Comparison of ENCODE assay signal across 20 cellular contexts in the genomic region with DNA sequence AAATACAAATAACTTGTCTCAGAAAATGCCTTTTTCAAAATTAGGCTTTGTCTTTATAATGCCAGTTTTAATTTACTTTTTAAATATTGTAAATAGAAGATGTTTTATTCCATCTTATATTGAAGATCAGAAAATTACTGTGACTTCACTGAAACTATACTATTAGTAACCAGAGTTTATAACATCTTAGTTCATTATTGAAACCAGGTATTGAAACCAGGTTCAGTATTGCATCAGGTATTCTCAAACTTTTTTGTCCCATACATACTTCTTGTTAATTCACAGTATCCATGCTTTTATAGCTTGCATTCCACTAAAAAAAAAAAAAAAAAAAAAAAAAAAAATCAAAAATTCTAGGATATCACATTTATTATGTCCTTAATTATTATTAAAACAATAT.
"Had no signal": no experiment of that assay in that cellular context is flagged by ENCODE, and none has a peak within 500 bp of the region (broad histone marks: within the 10 kb centered on the region; RNA-seq: fewer than 3 reads in every experiment).

No MANE protein-coding gene starts in this region.

- H3K9me3 ChIP-seq: esophagus muscularis mucosa, gastroesophageal sphincter, mucosa of descending colon, right atrium auricular region, sigmoid colon had no signal

- H3K9me3 Mint-ChIP-seq: naive thymus-derived CD8-positive, alpha-beta T cell had no signal

- H3K36me3 Mint-ChIP-seq: naive thymus-derived CD8-positive, alpha-beta T cell; stimulated activated effector memory CD8-positive, alpha-beta T cell treated with anti-CD3 and anti-CD28 coated beads, Interleukin-12 subunit alpha, Interleukin-12 subunit beta, amount 100 ng/mL, for 72 hours had no signal

- H3K4me3 Mint-ChIP-seq: naive thymus-derived CD8-positive, alpha-beta T cell; stimulated activated effector memory CD8-positive, alpha-beta T cell treated with anti-CD3 and anti-CD28 coated beads, Interleukin-12 subunit alpha, Interleukin-12 subunit beta, amount 100 ng/mL, for 72 hours had no signal

- H3K4me3 ChIP-seq: esophagus muscularis mucosa, gastroesophageal sphincter, mucosa of descending colon, right atrium auricular region, sigmoid colon, skin epidermis had no signal

- ATAC-seq: gastroesophageal sphincter; left lobe of liver; mucosa of descending colon; naive thymus-derived CD8-positive, alpha-beta T cell; stimulated activated effector memory CD8-positive, alpha-beta T cell treated with anti-CD3 and anti-CD28 coated beads, Interleukin-12 subunit alpha, Interleukin-12 subunit beta, amount 100 ng/mL, for 72 hours had no signal

- H3K36me3 ChIP-seq: esophagus muscularis mucosa, gastroesophageal sphincter, right atrium auricular region, sigmoid colon had no signal

- H3K27me3 ChIP-seq: dorsolateral prefrontal cortex, esophagus muscularis mucosa, gastroesophageal sphincter, right atrium auricular region, sigmoid colon had no signal

- H3K27ac Mint-ChIP-seq: naive thymus-derived CD8-positive, alpha-beta T cell; stimulated activated effector memory CD8-positive, alpha-beta T cell treated with anti-CD3 and anti-CD28 coated beads, Interleukin-12 subunit alpha, Interleukin-12 subunit beta, amount 100 ng/mL, for 72 hours had no signal

- H3K4me1 Mint-ChIP-seq: naive thymus-derived CD8-positive, alpha-beta T cell; stimulated activated effector memory CD8-positive, alpha-beta T cell treated with anti-CD3 and anti-CD28 coated beads, Interleukin-12 subunit alpha, Interleukin-12 subunit beta, amount 100 ng/mL, for 72 hours had no signal

- H3K27ac ChIP-seq: epithelial cell of prostate, esophagus muscularis mucosa, gastroesophageal sphincter, right atrium auricular region, sigmoid colon, skin epidermis had no signal

- DNase-seq: cortex of kidney; dorsolateral prefrontal cortex; effector CD8-positive, alpha-beta T cell; glutamatergic neuron; islet precursor cell; mammary epithelial cell; mucosa of descending colon; naive thymus-derived CD8-positive, alpha-beta T cell; sigmoid colon; stimulated activated CD4-positive, alpha-beta T cell treated with anti-CD3 and anti-CD28 coated beads, Interleukin-12 subunit alpha, Interleukin-12 subunit beta, amount 100 ng/mL, for 4 hours; stimulated activated CD4-positive, alpha-beta T cell treated with anti-CD3 and anti-CD28 coated beads, Interleukin-2, amount 100 ng/mL, for 48 hours; stimulated activated CD8-positive, alpha-beta memory T cell treated with anti-CD3 and anti-CD28 coated beads, Interleukin-4, amount 100 ng/mL, for 48 hours; trophoblast cell had no signal
